In genomic region chr6:160534050-160534696, GRCh38 we compare ENCODE assay signal across 8 cellular contexts.
DNase-seq lines count a peak whose midpoint lies in the region; ATAC-seq and TF ChIP-seq lines count a peak whose summit lies in the region.

No MANE protein-coding gene starts in this region.

- no peaks in the 10 kb centered on the region for H3K9me3 ChIP-seq in PC-3 (ENCODE audit: low read length)
- H3K9me3 ChIP-seq in ovary = no peaks in the 10 kb centered on the region
- H3K9me3 ChIP-seq in tibial nerve = no peaks in the 10 kb centered on the region

- H3K4me3 ChIP-seq in PC-3 (ENCODE audit: low read length) = peak overlapping the region; percentile 68
- no peak overlapping the region for H3K4me3 ChIP-seq in ovary
- H3K4me3 ChIP-seq in tibial nerve = peak overlapping the region in 1 of 4 donors; percentile 21

- no peaks in the 10 kb centered on the region for H3K79me2 ChIP-seq in PC-3 (ENCODE audit: low read length)

- H3K4me2 ChIP-seq in PC-3 (ENCODE audit: low read length) = peak overlapping the region; percentile 93

- POLR2A ChIA-PET in PC-3 (lab: Charles Lee; ENCODE audit: unreplicated experiment) = no interaction called here

- TF ChIP-seq CTCF in PC-3 (conservative IDR thresholded peaks at IDR 0.05; ENCODE audit: low read depth, low read length) (peak; percentile 93), ovary (IDR thresholded peaks at IDR 0.05) (peak; percentile 81 to 86 (median 85)), tibial nerve (IDR thresholded peaks at IDR 0.05) (peak; percentile 81 to 91 (median 89))

- BruUV-seq in PC-3 (replicated peaks; lab: Mats Ljungman, UMichigan) = no TSS peak

- 3 to 5% (median 3%) methylated on average over 9 of the region's 9 CpGs for WGBS in ovary, 3 donors
- 8 to 10% methylated on average over 9 of the region's 9 CpGs for WGBS in tibial nerve, 2 donors

- 0 out of 2 replicates have a peak, but pooled peaks cover 4% of the 10 kb centered on the region for H3K27me3 ChIP-seq in PC-3 (ENCODE audit: low read length)
- H3K27me3 ChIP-seq in ovary = no peaks in the 10 kb centered on the region
- no peaks in the 10 kb centered on the region for H3K27me3 ChIP-seq in tibial nerve

- no peaks in the 10 kb centered on the region for H3K4me1 Mint-ChIP-seq in activated T-helper 17 cell treated with anti-CD3 and anti-CD28 coated beads, Interleukin-2, amount 50 U/mL, for 72 hours

- CTCF ChIA-PET in PC-3 (lab: Charles Lee) = interaction anchor here (0.6 to 1.0 kb wide), 2 partner anchors 14 to 396 kb away, joined by 3 to 5 read pairs; no protein-coding TSS in a partner anchor

- no peak overlapping the region for H3K27ac Mint-ChIP-seq in activated T-helper 17 cell treated with anti-CD3 and anti-CD28 coated beads, Interleukin-2, amount 50 U/mL, for 72 hours

- peak overlapping the region; percentile 75 for H2AFZ ChIP-seq in PC-3 (ENCODE audit: low read length)

- H3K27ac ChIP-seq in PC-3 (ENCODE audit: low read length) = no peak overlapping the region
- no peak overlapping the region for H3K27ac ChIP-seq in ovary
- H3K27ac ChIP-seq in tibial nerve = no peak overlapping the region

- H3K36me3 ChIP-seq in PC-3 (ENCODE audit: low read depth, low read length) = no peaks in the 10 kb centered on the region
- no peaks in the 10 kb centered on the region for H3K36me3 ChIP-seq in ovary
- no peaks in the 10 kb centered on the region for H3K36me3 ChIP-seq in tibial nerve

- H3K36me3 Mint-ChIP-seq in activated T-helper 17 cell treated with anti-CD3 and anti-CD28 coated beads, Interleukin-2, amount 50 U/mL, for 72 hours (ENCODE audit: low read depth) = no peaks in the 10 kb centered on the region

- TF ChIP-seq POLR2A in ovary (IDR thresholded peaks at IDR 0.05) (no peak), tibial nerve (IDR thresholded peaks at IDR 0.05) (no peak)

- no peaks in the 10 kb centered on the region for H3K9me2 ChIP-seq in PC-3 (replicated peaks; ENCODE audit: low read length)

- no peaks in the 10 kb centered on the region for H3F3A ChIP-seq in PC-3 (ENCODE audit: low read length, unreplicated experiment)

- no peak overlapping the region for H3K4me3 Mint-ChIP-seq in activated T-helper 17 cell treated with anti-CD3 and anti-CD28 coated beads, Interleukin-2, amount 50 U/mL, for 72 hours

- no peaks in the 10 kb centered on the region for H4K20me1 ChIP-seq in PC-3 (ENCODE audit: low read length)

- H3K9me3 Mint-ChIP-seq in activated T-helper 17 cell treated with anti-CD3 and anti-CD28 coated beads, Interleukin-2, amount 50 U/mL, for 72 hours = no peaks in the 10 kb centered on the region

- TF ChIP-seq EP300 in ovary (IDR thresholded peaks at IDR 0.05) (no peak), tibial nerve (IDR thresholded peaks at IDR 0.05) (no peak)

- H3K4me1 ChIP-seq in PC-3 (ENCODE audit: insufficient read depth, low read length) = no peaks in the 10 kb centered on the region; the same call in 1 of the 2 replicates
- peaks cover 2% of the 10 kb centered on the region for H3K4me1 ChIP-seq in ovary (ENCODE audit: insufficient read depth)
- peaks cover 0 to 9% (median 1%) of the 10 kb centered on the region in 4 donors for H3K4me1 ChIP-seq in tibial nerve

- intact Hi-C loops in PC-3 (cut with micrococcal nuclease) (loop anchor here (1.0 kb wide), 2 partner anchors 14 to 446 kb away; no protein-coding TSS in a partner anchor), ovary (cut with DNase I) (loop anchor here in 3 of 4 donors (2.0 to 10.0 kb wide), 4 partner anchors 77 to 672 kb away; no protein-coding TSS in a partner anchor)

- peak; percentile 79 for ATAC-seq in GM18858 (IDR thresholded peaks at IDR 0.05; ENCODE audit: unreplicated experiment)
- ATAC-seq in HG03097 (IDR thresholded peaks at IDR 0.05; ENCODE audit: low FRiP score, unreplicated experiment) = peak; percentile 93
- ATAC-seq in PC-3 = peak; percentile 82
- peak; percentile 65 for ATAC-seq in activated T-helper 17 cell treated with anti-CD3 and anti-CD28 coated beads, Interleukin-2, amount 50 U/mL, for 72 hours (replicated peaks)

- peak; percentile 65 for DNase-seq in AG08396 (ENCODE audit: low spot score)
- DNase-seq in PC-3 = peak; percentile 70
- DNase-seq in foreskin melanocyte = peak; percentile 39
- DNase-seq in ovary = peak; percentile 28 to 73 (median 68)
- peak; percentile 52 to 78 for DNase-seq in tibial nerve (ENCODE audit: low spot score in 2 of 2)

- peaks cover 2% of the 10 kb centered on the region for H3K27me3 Mint-ChIP-seq in activated T-helper 17 cell treated with anti-CD3 and anti-CD28 coated beads, Interleukin-2, amount 50 U/mL, for 72 hours

- no peak overlapping the region for H3K9ac ChIP-seq in PC-3 (ENCODE audit: low read length)
